In genomic region chr20:63627700-63628245, GRCh38 we compare ENCODE assay signal across 1 cellular context.
TF ChIP-seq lines count a peak whose summit lies in the region.

No MANE protein-coding gene starts in this region.

TF ChIP-seq in GM23338, 12 proteins besides CTCF, POLR2A, EP300 and RAD21 (continued from another document):
- TF ChIP-seq ETS1 (IDR thresholded peaks at IDR 0.05) (no peak), NANOG (IDR thresholded peaks at IDR 0.05; ENCODE audit: borderline replicate concordance) (no peak), ZNF462 (CRISPR knock-in tag; IDR thresholded peaks at IDR 0.05) (no peak)
